In the genomic region with DNA sequence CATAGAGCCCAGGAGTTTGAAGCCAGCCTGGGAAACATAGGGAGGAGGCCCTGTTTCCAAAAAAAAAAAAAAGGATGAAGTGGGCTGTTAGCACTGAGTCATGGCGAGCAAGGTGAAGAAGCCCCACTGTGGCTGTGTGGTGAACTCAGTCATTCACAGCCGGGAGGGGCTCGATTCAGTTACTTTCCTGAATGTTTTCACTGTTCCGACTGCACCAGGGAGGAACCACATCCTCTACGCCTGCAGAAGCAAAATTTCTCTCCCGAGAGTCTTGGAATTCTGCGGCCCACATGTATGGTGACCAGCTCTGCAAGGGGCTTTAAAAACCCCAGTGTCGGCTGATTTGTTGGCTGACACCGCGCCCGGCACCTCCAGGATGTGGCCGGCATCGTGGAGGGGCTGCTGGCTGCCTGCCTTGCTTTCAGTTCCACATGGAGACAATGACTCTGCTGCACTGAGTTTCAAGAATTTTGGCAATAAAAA, we compare ENCODE assay signal across 8 cellular contexts. TPM values are rescaled to one million over a fixed set of nuclear protein-coding genes. Genes with fewer than 3 reads are reported as not detected.
A peak's percentile ranks its signal among the peaks of the same experiment; 100 is the strongest.
DNase-seq lines count a peak whose midpoint lies in the region; ATAC-seq and TF ChIP-seq lines count a peak whose summit lies in the region.

No MANE protein-coding gene starts in this region.

- ATAC-seq in central memory CD8-positive, alpha-beta T cell (replicated peaks; ENCODE audit: extremely low read depth, poor library complexity, severe bottlenecking) = peak; percentile 78
- ATAC-seq in natural killer cell (peak; percentile 67 to 86 (median 73)), aorta (ENCODE audit: low FRiP score) (no peak)

- H3K9me3 Mint-ChIP-seq in central memory CD8-positive, alpha-beta T cell = no peaks in the 10 kb centered on the region
- no peaks in the 10 kb centered on the region for H3K9me3 Mint-ChIP-seq in natural killer cell

- H3K27ac ChIP-seq in GM23248 = peak overlapping the region; percentile 70
- no peak overlapping the region for H3K27ac ChIP-seq in SJSA1
- H3K27ac ChIP-seq in aorta (ENCODE audit: low read depth in 1 of 2, low read length in 2 of 2) = no peak overlapping the region

- no peaks in the 10 kb centered on the region for H3K27me3 Mint-ChIP-seq in central memory CD8-positive, alpha-beta T cell
- H3K27me3 Mint-ChIP-seq in natural killer cell (ENCODE audit: low read depth in 2 of 2) = no peaks in the 10 kb centered on the region

- H3K36me3 ChIP-seq in GM23248 (ENCODE audit: low read depth) = no peaks in the 10 kb centered on the region
- no peaks in the 10 kb centered on the region for H3K36me3 ChIP-seq in SJSA1
- H3K36me3 ChIP-seq in aorta (ENCODE audit: control insufficient read depth in 1 of 2, insufficient read depth in 2 of 2, low read length in 1 of 2) = no peaks in the 10 kb centered on the region

- H3K27me3 ChIP-seq in GM23248 (replicated peaks; ENCODE audit: insufficient read depth) (no peaks in the 10 kb centered on the region), SJSA1 (replicated peaks) (no peaks in the 10 kb centered on the region), aorta (ENCODE audit: control insufficient read depth in 1 of 2, insufficient read depth in 2 of 2, low read length in 1 of 2) (no peaks in the 10 kb centered on the region)

- no peaks in the 10 kb centered on the region for H4K20me1 ChIP-seq in GM23248 (ENCODE audit: insufficient read depth)

- H3K4me1 ChIP-seq in GM23248 (ENCODE audit: insufficient read depth) (peaks cover 12% of the 10 kb centered on the region), SJSA1 (replicated peaks) (peaks cover 8% of the 10 kb centered on the region), aorta (ENCODE audit: control insufficient read depth in 1 of 2, insufficient read depth in 2 of 2, low read length in 2 of 2) (no peaks in the 10 kb centered on the region)

- peaks cover 3% of the 10 kb centered on the region for H3K36me3 Mint-ChIP-seq in central memory CD8-positive, alpha-beta T cell (ENCODE audit: insufficient read depth)
- H3K36me3 Mint-ChIP-seq in natural killer cell = no peaks in the 10 kb centered on the region

- no peaks in the 10 kb centered on the region for H3K9me3 ChIP-seq in GM23248 (ENCODE audit: low read depth)
- H3K9me3 ChIP-seq in SJSA1 (replicated peaks) = no peaks in the 10 kb centered on the region
- no peaks in the 10 kb centered on the region for H3K9me3 ChIP-seq in aorta (ENCODE audit: control insufficient read depth, low read length)

- peak overlapping the region; percentile 40 for H3K4me3 Mint-ChIP-seq in central memory CD8-positive, alpha-beta T cell
- H3K4me3 Mint-ChIP-seq in natural killer cell = peak overlapping the region; percentile 86

- H3K27ac Mint-ChIP-seq in central memory CD8-positive, alpha-beta T cell (ENCODE audit: low read depth) = peak overlapping the region; percentile 72
- H3K27ac Mint-ChIP-seq in natural killer cell = peak overlapping the region; percentile 84 to 90

- intact Hi-C loops in natural killer cell (cut with micrococcal nuclease) (no loop called here), aorta (cut with DNase I) (no loop called here)

- in situ Hi-C loops in GM23248 (cut with MboI) = no loop called here

- H3K4me1 Mint-ChIP-seq in central memory CD8-positive, alpha-beta T cell = peaks cover 23% of the 10 kb centered on the region
- peaks cover 27 to 47% of the 10 kb centered on the region in 2 donors for H3K4me1 Mint-ChIP-seq in natural killer cell

- H3K4me3 ChIP-seq in GM23248 = peak overlapping the region; percentile 60
- peak overlapping the region; percentile 13; the same call in 1 of the 2 replicates for H3K4me3 ChIP-seq in SJSA1
- no peak overlapping the region for H3K4me3 ChIP-seq in aorta (ENCODE audit: low read length in 2 of 2)

- TF ChIP-seq CTCF in natural killer cell (IDR thresholded peaks at IDR 0.05) = no peak

- peaks cover 12% of the 10 kb centered on the region for H3F3A ChIP-seq in GM23248 (ENCODE audit: insufficient read depth)

- 8 to 9% methylated on average over 13 of the region's 13 CpGs for WGBS in GM23248 (ENCODE audit: low coverage in 1 of 2, low lambda C conversion rate in 2 of 2, missing lambda C conversion rate in 2 of 2), 2 experiments
- 8 to 11% methylated on average over 13 of the region's 13 CpGs for WGBS in aorta, 2 donors

- H2AFZ ChIP-seq in GM23248 = peak overlapping the region; percentile 46

- H3K79me2 ChIP-seq in GM23248 (ENCODE audit: insufficient read depth) = 0 out of 2 replicates have a peak, but pooled peaks cover 6% of the 10 kb centered on the region

- DNase-seq in CD1c-positive myeloid dendritic cell (ENCODE audit: extremely low spot score) (peak; percentile 83), GM23248 (peak; percentile 89), SJSA1 (ENCODE audit: low read depth in 1 of 2, low spot score in 2 of 2) (peak in 1 of 2 experiments; percentile 63), natural killer cell (peak; percentile 61), aorta (peak; percentile 78 to 87), NCI-H82 treated with DMSO at 0.1 percent for 48 hours (lab: John Stamatoyannopoulos, UW; ENCODE audit: unreplicated experiment) (no peak)
- peak in 1 of 2 donors; percentile 37 for DNase-seq in central memory CD8-positive, alpha-beta T cell (ENCODE audit: low spot score in 2 of 2)
- no peak for DNase-seq in activated CD4-positive, CD25-positive, alpha-beta regulatory T cell (lab: John Stamatoyannopoulos, UW)

- H3K4me2 ChIP-seq in GM23248 (ENCODE audit: unreplicated experiment) = peak overlapping the region; percentile 82

- H3K9me2 ChIP-seq in GM23248 (ENCODE audit: insufficient read depth) = no peaks in the 10 kb centered on the region

- H3K9ac ChIP-seq in GM23248 = peak overlapping the region; percentile 50

RNA-seq across cellular contexts. Expression of gene GRAMD4, which starts 27.8 kb away (rescaled TPM):
- 10.6 TPM in 2 replicates for total RNA-seq in GM23248 (2014; rRNA removed; shearing (Covaris generic))
- polyA plus RNA-seq in GM23248 (2016; fragmentation: Nextera tagmentation; extraction: Ambion mirVana) (2.6 and 2.9 TPM in 2 replicates), aorta (1 to 10 TPM; 5.5 to 6.8 TPM)
- 5.8 and 6.9 TPM in 2 replicates for total RNA-seq in SJSA1 (2014; rRNA removed; shearing (Covaris generic))
- total RNA-seq in natural killer cell (10 to 100 TPM; 30.0 to 78.5 (median 41.6) TPM), aorta (10 to 100 TPM; 15.6 to 37.1 TPM)

RNA-seq across cellular contexts. Expression of gene CELSR1, which starts 55.0 kb away (rescaled TPM):
- total RNA-seq in GM23248 (2014; rRNA removed; shearing (Covaris generic)) = 0.38 and 0.54 TPM in 2 replicates
- polyA plus RNA-seq in GM23248 (2016; fragmentation: Nextera tagmentation; extraction: Ambion mirVana) (0.15 and 0.23 TPM in 2 replicates), aorta (under 1 TPM; 0.15 to 0.38 TPM)
- 0.41 and 1.1 TPM in 2 replicates for total RNA-seq in SJSA1 (2014; rRNA removed; shearing (Covaris generic))
- total RNA-seq in natural killer cell (1 to 10 TPM in 2 of 3 donors, under 1 TPM in 1; 0.89 to 3.9 (median 1.9) TPM), aorta (1 to 10 TPM; 2.3 to 3.0 TPM)

Comparison
In these comparisons a context has a peak if more than half of its experiments do, and no peak if none do; other contexts are left out.
1. DNase-seq: peak in CD1c-positive myeloid dendritic cell (single experiment), GM23248 (single experiment), natural killer cell (single experiment) and aorta (2 of 2); none in NCI-H82 treated with DMSO at 0.1 percent for 48 hours (single experiment) and activated CD4-positive, CD25-positive, alpha-beta regulatory T cell (0 of 4).
2. H3K4me3 ChIP-seq: peak in GM23248 (single experiment) and SJSA1 (single experiment); none in aorta (0 of 2).